ENCODE assay signal across 11 cellular contexts in the genomic region with DNA sequence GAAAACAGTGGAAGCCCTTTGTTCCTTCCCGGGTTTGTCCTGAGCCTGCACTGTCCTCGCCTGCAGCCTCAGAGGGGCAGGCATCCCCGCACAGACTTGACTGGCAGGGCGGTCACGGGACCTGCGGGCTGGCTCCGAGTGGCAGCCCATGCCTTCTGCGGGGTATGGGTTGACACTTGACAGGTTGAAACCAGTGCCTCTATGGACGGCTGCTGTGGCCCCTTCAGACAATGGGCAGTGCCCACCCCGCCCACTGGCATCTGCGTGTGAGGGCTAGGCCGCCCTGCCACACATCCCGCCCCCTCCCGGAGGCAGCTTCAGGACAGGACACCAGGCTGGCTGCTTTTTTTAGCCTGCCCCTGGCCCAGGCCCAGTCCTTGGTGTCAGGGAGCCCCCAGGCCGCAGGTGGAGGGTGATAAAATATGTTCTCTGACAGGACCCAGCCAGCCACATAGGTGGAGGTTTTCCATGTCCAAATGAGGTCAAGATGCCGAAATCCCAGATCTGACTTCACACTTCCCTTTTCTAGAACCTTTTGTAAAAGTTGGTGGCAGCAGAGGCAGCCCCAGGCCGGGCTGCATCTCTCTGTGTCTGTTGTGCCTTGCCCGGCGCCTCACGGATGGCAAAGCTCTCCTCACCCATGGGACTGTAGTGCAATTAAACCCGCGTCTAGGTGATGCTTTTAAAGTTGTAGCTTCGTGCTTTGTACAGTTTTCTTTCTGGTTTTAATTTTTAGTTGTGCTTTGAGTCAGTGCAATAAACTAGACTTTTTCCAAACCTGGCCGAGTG. TPM values are rescaled to one million over a fixed set of nuclear protein-coding genes. Genes with fewer than 3 reads are reported as not detected.
A peak's percentile ranks its signal among the peaks of the same experiment; 100 is the strongest.
DNase-seq lines count a peak whose midpoint lies in the region; ATAC-seq and TF ChIP-seq lines count a peak whose summit lies in the region.
"Had no signal": no experiment of that assay in that cellular context is flagged by ENCODE, and none has a peak within 500 bp of the region (broad histone marks: within the 10 kb centered on the region; RNA-seq: fewer than 3 reads in every experiment).

No MANE protein-coding gene starts in this region.

- H3K27me3 ChIP-seq in GM23248 (replicated peaks; ENCODE audit: insufficient read depth) = no peaks in the 10 kb centered on the region
- no peaks in the 10 kb centered on the region for H3K27me3 ChIP-seq in brain microvascular endothelial cell (replicated peaks)
- no peaks in the 10 kb centered on the region for H3K27me3 ChIP-seq in right atrium auricular region
- no peaks in the 10 kb centered on the region for H3K27me3 ChIP-seq in skeletal muscle satellite cell (ENCODE audit: control insufficient read depth, insufficient read depth, low read length)
- H3K27me3 ChIP-seq: BLaER1 treated with 17β-estradiol and CSF1 and Interleukin-3, amounts not matched to agents 10 nM and 100 nM had no signal

- H3K27ac ChIP-seq in GM23248 (peak overlapping the region; percentile 88), brain microvascular endothelial cell (peak overlapping the region; percentile 71), right atrium auricular region (peak overlapping the region; percentile 82 to 93)

- H3K4me1 Mint-ChIP-seq in progenitor cell of endocrine pancreas (ENCODE audit: low read depth) = no peaks in the 10 kb centered on the region

- H2AFZ ChIP-seq in GM23248 = peak overlapping the region; percentile 78

- DNase-seq in GM23248 (no peak), brain microvascular endothelial cell (no peak), right atrium auricular region (ENCODE audit: low spot score) (no peak), progenitor cell of endocrine pancreas (ENCODE audit: low spot score, unreplicated experiment) (no peak), cerebellum (ENCODE audit: low spot score) (no peak)
- DNase-seq in activated CD4-positive, CD25-positive, alpha-beta regulatory T cell (lab: John Stamatoyannopoulos, UW) = no peak
- DNase-seq: NCI-H2029; stimulated activated naive CD4-positive, alpha-beta T cell had no signal

- no peak overlapping the region for H3K4me3 ChIP-seq in GM23248
- no peak overlapping the region for H3K4me3 ChIP-seq in brain microvascular endothelial cell (ENCODE audit: low read depth, low read length)
- H3K4me3 ChIP-seq in right atrium auricular region = no peak overlapping the region
- no peak overlapping the region for H3K4me3 ChIP-seq in skeletal muscle satellite cell (ENCODE audit: low read length)
- H3K4me3 ChIP-seq: BLaER1 treated with 17β-estradiol and CSF1 and Interleukin-3, amounts not matched to agents 10 nM and 100 nM had no signal

- H3K36me3 ChIP-seq in GM23248 (ENCODE audit: low read depth) (no peaks in the 10 kb centered on the region), brain microvascular endothelial cell (replicated peaks) (peaks cover 10% of the 10 kb centered on the region), right atrium auricular region (peaks cover 22% of the 10 kb centered on the region), skeletal muscle satellite cell (ENCODE audit: insufficient read depth, low read length) (peaks cover 16% of the 10 kb centered on the region)

- H3K9me2 ChIP-seq in GM23248 (ENCODE audit: insufficient read depth) = no peaks in the 10 kb centered on the region

- no peaks in the 10 kb centered on the region for H3K27me3 Mint-ChIP-seq in progenitor cell of endocrine pancreas

- H3K27ac Mint-ChIP-seq in progenitor cell of endocrine pancreas = no peak overlapping the region

- ATAC-seq in GM19467 (IDR thresholded peaks at IDR 0.05; ENCODE audit: unreplicated experiment) = no peak

- H3K36me3 Mint-ChIP-seq in progenitor cell of endocrine pancreas (ENCODE audit: insufficient read depth) = peaks cover 3% of the 10 kb centered on the region

- WGBS in GM23248 (ENCODE audit: low coverage in 1 of 2, low lambda C conversion rate in 2 of 2, missing lambda C conversion rate in 2 of 2), 2 experiments = 73 to 74% methylated on average over 23 to 24 of the region's 24 CpGs

- H3K4me2 ChIP-seq in GM23248 (ENCODE audit: unreplicated experiment) (no peak overlapping the region), skeletal muscle satellite cell (ENCODE audit: low read length) (no peak overlapping the region)

- no peaks in the 10 kb centered on the region for H3K79me2 ChIP-seq in GM23248 (ENCODE audit: insufficient read depth)

- TF ChIP-seq CTCF in brain microvascular endothelial cell (IDR thresholded peaks at IDR 0.05; ENCODE audit: low read depth, low read length, missing control alignments) (no peak), right atrium auricular region (IDR thresholded peaks at IDR 0.05) (no peak), progenitor cell of endocrine pancreas (IDR thresholded peaks at IDR 0.05; ENCODE audit: unreplicated experiment) (no peak)

- H3K4me3 Mint-ChIP-seq in progenitor cell of endocrine pancreas (ENCODE audit: low read depth) = no peak overlapping the region

- peaks cover 12% of the 10 kb centered on the region for H3F3A ChIP-seq in GM23248 (ENCODE audit: insufficient read depth)

- peaks cover 12% of the 10 kb centered on the region for H3K4me1 ChIP-seq in GM23248 (ENCODE audit: insufficient read depth)
- peaks cover 0 to 48% of the 10 kb centered on the region in 2 donors for H3K4me1 ChIP-seq in right atrium auricular region
- H3K4me1 ChIP-seq in skeletal muscle satellite cell (ENCODE audit: control insufficient read depth, insufficient read depth, low read length) = peaks cover 19% of the 10 kb centered on the region

- H3K9ac ChIP-seq in GM23248 (peak overlapping the region; percentile 66), skeletal muscle satellite cell (ENCODE audit: low read depth, low read length) (peak overlapping the region; percentile 23)

- H3K9me3 ChIP-seq in GM23248 (ENCODE audit: low read depth) (no peaks in the 10 kb centered on the region), right atrium auricular region (no peaks in the 10 kb centered on the region), skeletal muscle satellite cell (replicated peaks; ENCODE audit: low read length) (no peaks in the 10 kb centered on the region)
- H3K9me3 ChIP-seq: BLaER1 treated with 17β-estradiol and CSF1 and Interleukin-3, amounts not matched to agents 10 nM and 100 nM had no signal

- in situ Hi-C loops in GM23248 (cut with MboI) (no loop called here), brain microvascular endothelial cell (cut with HindIII; ENCODE audit: low pct_ligation_motif_present, low sequenced_read_pairs) (no loop called here)

- H3K9me3 Mint-ChIP-seq in progenitor cell of endocrine pancreas (ENCODE audit: low read depth) = no peaks in the 10 kb centered on the region

- no peaks in the 10 kb centered on the region for H4K20me1 ChIP-seq in GM23248 (ENCODE audit: insufficient read depth)

RNA-seq across cellular contexts. Expression of gene ANKRD9, which starts 10.0 kb away (rescaled TPM):
- 14.9 and 22.8 TPM in 2 replicates for total RNA-seq in GM23248 (2014; rRNA removed; shearing (Covaris generic))
- 2.1 and 2.3 TPM in 2 replicates for polyA plus RNA-seq in GM23248 (2016; fragmentation: Nextera tagmentation; extraction: Ambion mirVana)
- 100 to 1,000 TPM; 144 to 158 TPM for total RNA-seq in right atrium auricular region
- total RNA-seq in skeletal muscle satellite cell (2012; rRNA removed) = 7.9 and 9.1 TPM in 2 replicates
- total RNA-seq in progenitor cell of endocrine pancreas = 24.5 and 26.5 TPM in 2 replicates
- total RNA-seq in cerebellum = 7.3 TPM
